3 cellular contexts compared by ENCODE assay signal in the genomic region with DNA sequence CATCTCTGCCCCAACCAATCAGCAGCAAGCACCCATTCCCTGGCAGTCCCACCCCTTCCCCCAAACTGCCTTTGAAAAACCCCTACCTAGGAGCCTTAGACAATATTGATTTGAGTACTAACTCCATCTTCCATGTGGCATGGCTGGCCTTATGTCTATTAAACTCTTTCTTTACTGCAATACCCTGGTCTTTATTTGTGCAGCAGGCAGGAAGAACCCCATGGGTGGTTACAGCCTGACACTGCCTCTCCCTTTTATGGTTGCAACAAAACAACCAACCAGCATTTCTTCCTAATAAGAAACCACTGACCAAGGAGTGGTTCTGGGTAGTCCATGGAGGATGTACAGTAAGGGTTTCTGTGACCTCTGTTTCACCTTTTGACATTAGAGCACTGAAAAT.
A peak's percentile ranks its signal among the peaks of the same experiment; 100 is the strongest.
TF ChIP-seq lines count a peak whose summit lies in the region.

No MANE protein-coding gene starts in this region.

TF ChIP-seq in HepG2, 621 proteins besides CTCF, POLR2A, EP300 and RAD21 (continued from another document):
- TF ChIP-seq SALL2 (CRISPR knock-in tag; IDR thresholded peaks at IDR 0.05) (no peak), ZNF44 (CRISPR knock-in tag; IDR thresholded peaks at IDR 0.05) (peak; percentile 94; the same call in 1 of the 2 replicates), ZNF24 (IDR thresholded peaks at IDR 0.05) (no peak), ZKSCAN5 (CRISPR knock-in tag; IDR thresholded peaks at IDR 0.05) (no peak)

TF ChIP-seq in HEK293, 187 proteins besides CTCF, POLR2A, EP300 and RAD21 (continued from another document):
- TF ChIP-seq TRIM28 (IDR thresholded peaks at IDR 0.05; ENCODE audit: borderline replicate concordance, low read length), result peak; percentile 31; the same call in 1 of the 2 replicates
TF ChIP-seq in HEK293: peak in this region for 1.

TF ChIP-seq in GM12891, 5 proteins besides CTCF, POLR2A, EP300 and RAD21:
- no peak for TF ChIP-seq PAX5 (IDR thresholded peaks at IDR 0.05; ENCODE audit: insufficient read depth, low read length, severe bottlenecking)
- no peak for TF ChIP-seq POLR2AphosphoS5 (IDR thresholded peaks at IDR 0.05; ENCODE audit: low read depth, low read length)
- TF ChIP-seq POU2F2 (IDR thresholded peaks at IDR 0.05; ENCODE audit: low read depth, low read length), result no peak
- TF ChIP-seq TAF1 (IDR thresholded peaks at IDR 0.05; ENCODE audit: low read depth, low read length), result no peak
- no peak for TF ChIP-seq SPI1 (IDR thresholded peaks at IDR 0.05; ENCODE audit: low read depth, low read length)
